In the genomic region with DNA sequence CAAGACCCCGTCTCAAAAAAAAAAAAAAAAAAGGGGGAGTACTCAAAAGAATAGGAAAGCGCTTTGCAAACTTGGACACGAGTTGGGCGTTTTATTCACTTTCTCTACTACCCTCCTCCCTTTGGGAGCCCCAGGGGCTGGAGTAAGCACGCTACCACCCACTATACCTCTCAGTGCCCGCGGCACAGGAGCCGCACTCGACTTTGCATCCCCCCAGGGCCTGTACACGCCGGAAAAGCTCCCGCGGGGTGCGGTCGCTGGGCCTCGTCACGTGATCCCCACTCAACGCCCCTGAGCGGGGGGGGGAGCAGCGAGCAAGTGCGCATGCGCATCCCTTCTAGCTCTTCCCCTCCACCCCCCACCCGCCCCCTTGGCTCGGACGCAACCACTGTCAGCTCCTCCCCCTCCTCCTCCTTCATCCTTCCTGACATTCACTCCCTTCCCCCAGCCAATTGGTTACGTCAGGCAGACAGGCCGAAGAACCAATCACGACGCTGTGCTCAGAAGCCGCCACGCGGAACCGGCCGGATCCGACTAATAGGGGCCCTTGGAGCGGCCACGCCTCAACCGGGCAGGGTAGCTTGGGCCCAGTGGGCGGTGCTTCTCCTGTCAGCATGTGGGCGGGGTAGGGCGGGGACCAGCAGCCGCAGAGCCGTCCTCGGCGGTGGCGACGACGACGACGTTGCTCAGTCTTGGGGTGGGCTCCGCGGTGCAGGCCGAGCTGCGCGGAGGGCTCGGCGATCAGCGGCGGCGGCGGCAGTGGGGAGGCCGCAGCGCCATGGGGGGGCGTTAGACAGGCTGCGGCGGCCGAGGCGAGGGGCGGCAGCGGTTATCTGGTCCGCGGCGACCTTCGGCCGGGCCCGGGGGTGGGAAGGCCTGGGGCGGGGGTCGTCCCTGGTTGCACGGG, we compare ENCODE assay signal across 8 cellular contexts. TPM values are rescaled to one million over a fixed set of nuclear protein-coding genes. Genes with fewer than 3 reads are reported as not detected.
DNase-seq lines count a peak whose midpoint lies in the region; TF ChIP-seq lines count a peak whose summit lies in the region.

A gene with protein sequence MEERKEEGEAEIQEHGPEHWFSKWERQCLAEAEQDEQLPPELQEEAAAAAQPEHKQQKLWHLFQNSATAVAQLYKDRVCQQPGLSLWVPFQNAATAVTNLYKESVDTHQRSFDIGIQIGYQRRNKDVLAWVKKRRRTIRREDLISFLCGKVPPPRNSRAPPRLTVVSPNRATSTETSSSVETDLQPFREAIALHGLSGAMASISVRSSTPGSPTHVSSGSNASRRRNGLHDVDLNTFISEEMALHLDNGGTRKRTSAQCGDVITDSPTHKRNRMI (plus strand): TSS at position 685 of the 907 bp plus-strand sequence. CDS start 401 bp downstream, outside the sequence.

- no peak for TF ChIP-seq CTCF in H9 (conservative IDR thresholded peaks at IDR 0.05)
- TF ChIP-seq CTCF in neural cell (IDR thresholded peaks at IDR 0.05; ENCODE audit: poor library complexity, severe bottlenecking), result no peak
- TF ChIP-seq CTCF in stomach (IDR thresholded peaks at IDR 0.05), result no peak

- H3K79me2 ChIP-seq in H9 (ENCODE audit: insufficient read depth, low read length), result peaks cover 38% of the 10 kb centered on the region
- peaks cover 45% of the 10 kb centered on the region for H3K79me2 ChIP-seq in neural cell (replicated peaks; ENCODE audit: insufficient read depth, low read length)

- peak within 1 kb of the TSS; percentile 65; the same call in 1 of the 2 replicates for H3K4ac ChIP-seq in H9 (ENCODE audit: low read depth, low read length)

- H2BK120ac ChIP-seq in H9 (ENCODE audit: low read depth, low read length, poor library complexity, severe bottlenecking), result no peak within 1 kb of the TSS

- peak in 3 of 4 donors; percentile 58 to 95 (median 71) for TF ChIP-seq POLR2A in stomach (IDR thresholded peaks at IDR 0.05)

- H3K79me1 ChIP-seq in H9 (ENCODE audit: insufficient read depth, low read depth, low read length, poor library complexity, severe bottlenecking), result no peaks in the 10 kb centered on the region

- DNase-seq in ELR (ENCODE audit: low read depth), result peak; percentile 100
- DNase-seq in H9, result peak; percentile 100
- peak; percentile 100 for DNase-seq in MG63
- peak; percentile 97 for DNase-seq in SHP77 treated with DMSO at 0.1 percent for 48 hours (lab: John Stamatoyannopoulos, UW)
- DNase-seq in activated gamma-delta T cell (lab: John Stamatoyannopoulos, UW), result peak; percentile 99
- DNase-seq in fibroblast of the conjunctiva (ENCODE audit: low read depth), result peak; percentile 100
- DNase-seq in stomach, result peak; percentile 100

- no peak within 1 kb of the TSS for H3K27ac ChIP-seq in H9 (ENCODE audit: insufficient read length, low read depth, low read length)
- peak within 1 kb of the TSS; percentile 92 for H3K27ac ChIP-seq in neural cell (ENCODE audit: low read length)
- peak within 1 kb of the TSS; percentile 98 to 100 (median 99) for H3K27ac ChIP-seq in stomach

- no peak within 1 kb of the TSS for H2BK20ac ChIP-seq in H9 (ENCODE audit: low read depth, low read length, poor library complexity, severe bottlenecking)

- H4K20me1 ChIP-seq in H9 (ENCODE audit: control insufficient read depth, insufficient read depth, insufficient read length) (no peaks in the 10 kb centered on the region), neural cell (ENCODE audit: insufficient read depth) (peaks cover 30% of the 10 kb centered on the region)

- no peak within 1 kb of the TSS for H4K8ac ChIP-seq in H9 (replicated peaks; ENCODE audit: insufficient read length, low read depth, low read length)

- H3K14ac ChIP-seq in H9 (ENCODE audit: insufficient read depth, low read length), result peak within 1 kb of the TSS; percentile 98

- H3K18ac ChIP-seq in H9 (ENCODE audit: insufficient read length, low read depth, low read length), result peak within 1 kb of the TSS; percentile 99

- H3K23me2 ChIP-seq in H9 (ENCODE audit: insufficient read length, low read depth, low read length, poor library complexity, severe bottlenecking), result peaks cover 18% of the 10 kb centered on the region

- peak within 1 kb of the TSS; percentile 93 for H2BK5ac ChIP-seq in H9 (ENCODE audit: insufficient read length, low read length)

- H3K4me2 ChIP-seq in H9 (ENCODE audit: insufficient read depth, insufficient read length, low read length) (peak within 1 kb of the TSS; percentile 91), neural cell (ENCODE audit: low read length) (peak within 1 kb of the TSS; percentile 55)

- H3K23ac ChIP-seq in H9 (ENCODE audit: insufficient read length, low read depth, low read length), result no peak within 1 kb of the TSS

- no peak within 1 kb of the TSS for H3K56ac ChIP-seq in H9 (ENCODE audit: insufficient read length, low read depth, low read length)

- no peak within 1 kb of the TSS for H2BK12ac ChIP-seq in H9 (ENCODE audit: insufficient read length, low read depth, low read length)

- peaks cover 0 to 3% of the 10 kb centered on the region in 2 experiments; a peak in 1 of 5 replicates for H3K9me3 Mint-ChIP-seq in H9

- no peaks in the 10 kb centered on the region for H3K27me3 ChIP-seq in H9 (ENCODE audit: insufficient read depth, low read length)
- no peaks in the 10 kb centered on the region for H3K27me3 ChIP-seq in MG63
- H3K27me3 ChIP-seq in neural cell (ENCODE audit: insufficient read depth, low read depth, low read length), result peaks cover 7% of the 10 kb centered on the region
- H3K27me3 ChIP-seq in stomach, result no peaks in the 10 kb centered on the region

- TF ChIP-seq RAD21 in neural cell (conservative IDR thresholded peaks at IDR 0.05), result peak; percentile 7

- peak within 1 kb of the TSS; percentile 72; the same call in 1 of the 2 replicates for H2BK15ac ChIP-seq in H9 (ENCODE audit: low read depth, low read length)

- intact Hi-C loops in stomach (cut with DNase I; ENCODE audit: low total_unique reads), result no loop called here

- no peaks in the 10 kb centered on the region for H3K9me3 ChIP-seq in H9 (ENCODE audit: control insufficient read depth, low read depth, low read length)
- H3K9me3 ChIP-seq in MG63, result no peaks in the 10 kb centered on the region
- no peaks in the 10 kb centered on the region for H3K9me3 ChIP-seq in neural cell (ENCODE audit: low read length)
- no peaks in the 10 kb centered on the region for H3K9me3 ChIP-seq in stomach

- H3K27me3 Mint-ChIP-seq in H9 (ENCODE audit: low read depth), result peaks cover 1% of the 10 kb centered on the region; the same call in 1 of the 2 replicates

- no peak within 1 kb of the TSS for H2AK5ac ChIP-seq in H9 (ENCODE audit: insufficient read length, low read length)

- peak within 1 kb of the TSS; percentile 96 to 98 (median 96); a peak in 6 of 7 replicates for H3K27ac Mint-ChIP-seq in H9

- TF ChIP-seq EP300 in neural cell (conservative IDR thresholded peaks at IDR 0.05; ENCODE audit: poor library complexity, severe bottlenecking) (peak; percentile 71), stomach (IDR thresholded peaks at IDR 0.05) (no peak)

- H3K9me2 ChIP-seq in neural cell (ENCODE audit: insufficient read depth, low read length), result no peaks in the 10 kb centered on the region

- peak within 1 kb of the TSS; percentile 98 to 99 for H3K4me3 Mint-ChIP-seq in H9

- no peaks in the 10 kb centered on the region for H3F3A ChIP-seq in neural cell (ENCODE audit: insufficient read depth, low read length, poor library complexity, severe bottlenecking)

- peak within 1 kb of the TSS; percentile 97 for H3K9ac ChIP-seq in H9 (ENCODE audit: extremely low read depth, insufficient read length, low read length)
- peak within 1 kb of the TSS; percentile 98 for H3K9ac ChIP-seq in neural cell (ENCODE audit: low read length)

- H2AFZ ChIP-seq in H9 (ENCODE audit: low read length) (no peak within 1 kb of the TSS), neural cell (ENCODE audit: low read depth, low read length) (peak within 1 kb of the TSS; percentile 79)

- H3K4me3 ChIP-seq in MG63 (peak within 1 kb of the TSS; percentile 84), neural cell (ENCODE audit: low read length) (peak within 1 kb of the TSS; percentile 96), stomach (peak within 1 kb of the TSS; percentile 72 to 99 (median 90))

- H3T11ph ChIP-seq in H9 (ENCODE audit: low read length), result no peak within 1 kb of the TSS

- H4K91ac ChIP-seq in H9 (ENCODE audit: insufficient read length, low read depth, low read length), result no peak within 1 kb of the TSS

- H4K5ac ChIP-seq in H9 (ENCODE audit: insufficient read length, low read depth, low read length), result peak within 1 kb of the TSS; percentile 36

- peaks cover 7% of the 10 kb centered on the region; the same call in 1 of the 2 replicates for H3K4me1 ChIP-seq in H9 (ENCODE audit: insufficient read depth, low read length)
- peaks cover 29 to 46% (median 42%) of the 10 kb centered on the region in 4 donors for H3K4me1 ChIP-seq in stomach

- peaks cover 21 to 34% (median 32%) of the 10 kb centered on the region in 3 experiments for H3K36me3 Mint-ChIP-seq in H9 (ENCODE audit: insufficient read depth in 1 of 3, low read depth in 3 of 3)

- peaks cover 34 to 35% of the 10 kb centered on the region in 2 experiments for H3K4me1 Mint-ChIP-seq in H9

- H3K36me3 ChIP-seq in MG63 (peaks cover 37% of the 10 kb centered on the region), neural cell (ENCODE audit: insufficient read depth, low read length) (peaks cover 6% of the 10 kb centered on the region), stomach (peaks cover 0 to 15% (median 1%) of the 10 kb centered on the region in 4 donors)

- no CpG with 5 or more reads among the region's 79 CpGs for WGBS in H9 (ENCODE audit: extremely low coverage, insufficient read length, low lambda C conversion rate)
- 0 to 1% (median 1%) methylated on average over 39 to 79 of the region's 79 CpGs for WGBS in stomach, 5 donors

TF ChIP-seq in neural cell, 6 proteins besides CTCF, POLR2A, EP300 and RAD21 (continues in another document):
- TF ChIP-seq POLR2AphosphoS5 (IDR thresholded peaks at IDR 0.05) (peak; percentile 100), MXI1 (conservative IDR thresholded peaks at IDR 0.05; ENCODE audit: poor library complexity, severe bottlenecking) (no peak)

RNA-seq across cellular contexts. Expression of the gene that starts here (rescaled TPM):
- total RNA-seq in H9 (2021) (80.1 and 85.2 TPM in 2 replicates), stomach (10 to 100 TPM; 28.6 to 84.1 (median 63.4) TPM)
- 41.4 and 44.3 TPM in 2 replicates for total RNA-seq in MG63 (2014; rRNA removed; shearing (Covaris generic); ENCODE audit: low replicate concordance)
- polyA plus RNA-seq in neural cell (55.2 and 60.7 TPM in 2 replicates), stomach (10 to 100 TPM in 2 of 3 donors, 1 to 10 TPM in 1; 6.6 to 13.6 (median 11.1) TPM)
- polyA minus RNA-seq in neural cell, result 171 and 183 TPM in 2 replicates
